ENCODE assay signal across 1 cellular context in genomic region chr7:106569500-106569929, GRCh38.
TF ChIP-seq lines count a peak whose summit lies in the region.

No MANE protein-coding gene starts in this region.

TF ChIP-seq in K562, 482 proteins besides CTCF, POLR2A, EP300 and RAD21 (continued from another document and continues in another):
- no peak for TF ChIP-seq PREB (CRISPR knock-in tag; IDR thresholded peaks at IDR 0.05)
- no peak for TF ChIP-seq SFPQ (IDR thresholded peaks at IDR 0.05; ENCODE audit: low read depth, low read length)
- no peak for TF ChIP-seq ELK1 (CRISPR knock-in tag; IDR thresholded peaks at IDR 0.05)
- peak in 1 of 2 experiments; percentile 75; a peak in 2 of 4 replicates for TF ChIP-seq CSDE1 (IDR thresholded peaks at IDR 0.05)
- no peak for TF ChIP-seq CHCHD3 (CRISPR knock-in tag; IDR thresholded peaks at IDR 0.05)
- peak; percentile 92 for TF ChIP-seq ARID3B (CRISPR knock-in tag; IDR thresholded peaks at IDR 0.05; ENCODE audit: borderline replicate concordance)
- TF ChIP-seq HMGXB4 (CRISPR knock-in tag; IDR thresholded peaks at IDR 0.05), result no peak
- no peak for TF ChIP-seq ZNF384 (IDR thresholded peaks at IDR 0.05; ENCODE audit: low read depth, low read length)
- TF ChIP-seq ZNF518B (CRISPR knock-in tag; IDR thresholded peaks at IDR 0.05), result no peak
- TF ChIP-seq ZNF324 (CRISPR knock-in tag; IDR thresholded peaks at IDR 0.05), result peak; percentile 47; the same call in 1 of the 2 replicates
- TF ChIP-seq MIER1 (IDR thresholded peaks at IDR 0.05; ENCODE audit: low read depth), result no peak
- no peak for TF ChIP-seq ZC3H4 (CRISPR knock-in tag; IDR thresholded peaks at IDR 0.05; ENCODE audit: borderline replicate concordance)
- TF ChIP-seq VEZF1 (CRISPR knock-in tag; IDR thresholded peaks at IDR 0.05), result peak; percentile 52; the same call in 1 of the 2 replicates
- peak; percentile 49; the same call in 1 of the 2 replicates for TF ChIP-seq ELF2 (CRISPR knock-in tag; IDR thresholded peaks at IDR 0.05)
- peak; percentile 93 for TF ChIP-seq ZNF583 (CRISPR knock-in tag; IDR thresholded peaks at IDR 0.05)
- TF ChIP-seq POLR3A (IDR thresholded peaks at IDR 0.05; ENCODE audit: borderline replicate concordance, extremely low read depth, insufficient read depth, insufficient read length), result no peak
- no peak for TF ChIP-seq BRF2 (IDR thresholded peaks at IDR 0.05; ENCODE audit: borderline replicate concordance, insufficient read depth, insufficient read length)
- 0 out of 2 replicates have a peak, but pooled peaks have one; percentile 59 for TF ChIP-seq ZSCAN32 (CRISPR knock-in tag; IDR thresholded peaks at IDR 0.05)
- TF ChIP-seq ZNF586 (CRISPR knock-in tag; conservative IDR thresholded peaks at IDR 0.05), result peak; percentile 84
- TF ChIP-seq CHAMP1 (IDR thresholded peaks at IDR 0.05), result 0 out of 2 replicates have a peak, but pooled peaks have one; percentile 16
- TF ChIP-seq MCM2 (IDR thresholded peaks at IDR 0.05; ENCODE audit: low read depth), result no peak
- TF ChIP-seq DNMT1 (IDR thresholded peaks at IDR 0.05), result no peak
- no peak for TF ChIP-seq SREBF1 (IDR thresholded peaks at IDR 0.05; ENCODE audit: borderline replicate concordance, low read depth, low read length)
- TF ChIP-seq FOXO4 (CRISPR knock-in tag; IDR thresholded peaks at IDR 0.05), result no peak
- no peak for TF ChIP-seq BCLAF1 (IDR thresholded peaks at IDR 0.05; ENCODE audit: borderline replicate concordance in 1 of 2, control insufficient read depth in 1 of 2, low read depth in 2 of 2, low read length in 1 of 2)
- no peak for TF ChIP-seq SLC30A9 (CRISPR knock-in tag; IDR thresholded peaks at IDR 0.05)
- TF ChIP-seq ZBTB7A (IDR thresholded peaks at IDR 0.05; ENCODE audit: borderline replicate concordance, control insufficient read depth, low read depth, low read length), result no peak
- TF ChIP-seq RHOXF2B (CRISPR knock-in tag; conservative IDR thresholded peaks at IDR 0.05), result no peak
- TF ChIP-seq RBM22 (IDR thresholded peaks at IDR 0.05; ENCODE audit: low read depth, low read length, poor library complexity, severe bottlenecking), result no peak
- TF ChIP-seq RBFOX2 (IDR thresholded peaks at IDR 0.05; ENCODE audit: low read depth, low read length), result peak; percentile 56
- TF ChIP-seq KLF13 (tag; IDR thresholded peaks at IDR 0.05; ENCODE audit: borderline replicate concordance, low read depth), result peak; percentile 18; the same call in 1 of the 2 replicates
